ENCODE assay signal across 1 cellular context in genomic region chr18:79558196-79559120, GRCh38.
TF ChIP-seq lines count a peak whose summit lies in the region.

No MANE protein-coding gene starts in this region.

TF ChIP-seq in SK-N-SH treated with all-trans-retinoic acid at 6 μM for 48 hours, 23 proteins besides CTCF, POLR2A, EP300 and RAD21 (continued from another document):
- TF ChIP-seq, protein P1, sequence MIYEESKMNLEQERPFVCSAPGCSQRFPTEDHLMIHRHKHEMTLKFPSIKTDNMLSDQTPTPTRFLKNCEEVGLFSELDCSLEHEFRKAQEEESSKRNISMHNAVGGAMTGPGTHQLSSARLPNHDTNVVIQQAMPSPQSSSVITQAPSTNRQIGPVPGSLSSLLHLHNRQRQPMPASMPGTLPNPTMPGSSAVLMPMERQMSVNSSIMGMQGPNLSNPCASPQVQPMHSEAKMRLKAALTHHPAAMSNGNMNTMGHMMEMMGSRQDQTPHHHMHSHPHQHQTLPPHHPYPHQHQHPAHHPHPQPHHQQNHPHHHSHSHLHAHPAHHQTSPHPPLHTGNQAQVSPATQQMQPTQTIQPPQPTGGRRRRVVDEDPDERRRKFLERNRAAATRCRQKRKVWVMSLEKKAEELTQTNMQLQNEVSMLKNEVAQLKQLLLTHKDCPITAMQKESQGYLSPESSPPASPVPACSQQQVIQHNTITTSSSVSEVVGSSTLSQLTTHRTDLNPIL (CRISPR knock-in tag; IDR thresholded peaks at IDR 0.05; ENCODE audit: low read depth): no peak
- TF ChIP-seq, protein P2, sequence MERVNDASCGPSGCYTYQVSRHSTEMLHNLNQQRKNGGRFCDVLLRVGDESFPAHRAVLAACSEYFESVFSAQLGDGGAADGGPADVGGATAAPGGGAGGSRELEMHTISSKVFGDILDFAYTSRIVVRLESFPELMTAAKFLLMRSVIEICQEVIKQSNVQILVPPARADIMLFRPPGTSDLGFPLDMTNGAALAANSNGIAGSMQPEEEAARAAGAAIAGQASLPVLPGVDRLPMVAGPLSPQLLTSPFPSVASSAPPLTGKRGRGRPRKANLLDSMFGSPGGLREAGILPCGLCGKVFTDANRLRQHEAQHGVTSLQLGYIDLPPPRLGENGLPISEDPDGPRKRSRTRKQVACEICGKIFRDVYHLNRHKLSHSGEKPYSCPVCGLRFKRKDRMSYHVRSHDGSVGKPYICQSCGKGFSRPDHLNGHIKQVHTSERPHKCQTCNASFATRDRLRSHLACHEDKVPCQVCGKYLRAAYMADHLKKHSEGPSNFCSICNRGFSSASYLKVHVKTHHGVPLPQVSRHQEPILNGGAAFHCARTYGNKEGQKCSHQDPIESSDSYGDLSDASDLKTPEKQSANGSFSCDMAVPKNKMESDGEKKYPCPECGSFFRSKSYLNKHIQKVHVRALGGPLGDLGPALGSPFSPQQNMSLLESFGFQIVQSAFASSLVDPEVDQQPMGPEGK (CRISPR knock-in tag; IDR thresholded peaks at IDR 0.05; ENCODE audit: borderline replicate concordance): no peak
- TF ChIP-seq OSR1 (CRISPR knock-in tag; IDR thresholded peaks at IDR 0.05): no peak
- TF ChIP-seq PPARA (CRISPR knock-in tag; IDR thresholded peaks at IDR 0.05; ENCODE audit: borderline replicate concordance): no peak
- TF ChIP-seq TSHZ2 (CRISPR knock-in tag; IDR thresholded peaks at IDR 0.05): no peak
- TF ChIP-seq ZNF8 (CRISPR knock-in tag; IDR thresholded peaks at IDR 0.05): no peak
- TF ChIP-seq ZC3H10 (CRISPR knock-in tag; IDR thresholded peaks at IDR 0.05): no peak
- TF ChIP-seq ESRRG (CRISPR knock-in tag; IDR thresholded peaks at IDR 0.05): no peak
- no peak for TF ChIP-seq TCF4 (CRISPR knock-in tag; IDR thresholded peaks at IDR 0.05; ENCODE audit: borderline replicate concordance)
- TF ChIP-seq ZNF70 (CRISPR knock-in tag; IDR thresholded peaks at IDR 0.05): no peak
- no peak for TF ChIP-seq ZNF565 (CRISPR knock-in tag; conservative IDR thresholded peaks at IDR 0.05; ENCODE audit: low read depth)
- no peak for TF ChIP-seq SNAI2 (CRISPR knock-in tag; IDR thresholded peaks at IDR 0.05)
